In genomic region chr1:96598416-96599168, GRCh38 we compare ENCODE assay signal across 15 cellular contexts.
DNase-seq lines count a peak whose midpoint lies in the region; ATAC-seq and TF ChIP-seq lines count a peak whose summit lies in the region.
"Had no signal": no experiment of that assay in that cellular context is flagged by ENCODE, and none has a peak within 500 bp of the region (broad histone marks: within the 10 kb centered on the region; RNA-seq: fewer than 3 reads in every experiment).

No MANE protein-coding gene starts in this region.

- TF ChIP-seq CTCF in AG09309 (IDR thresholded peaks at IDR 0.05; ENCODE audit: control insufficient read depth, insufficient read depth, low read depth, low read length, missing control alignments) (no peak), PC-3 (conservative IDR thresholded peaks at IDR 0.05; ENCODE audit: low read depth, low read length) (no peak)

- CTCF ChIA-PET in PC-3 (lab: Charles Lee), result no interaction called here

- H3K27ac ChIP-seq in PC-3 (ENCODE audit: low read length), result no peak overlapping the region
- H3K27ac ChIP-seq: A549, SJSA1, thoracic aorta had no signal

- H4K20me1 ChIP-seq in PC-3 (ENCODE audit: low read length), result no peaks in the 10 kb centered on the region

- H3K9ac ChIP-seq in PC-3 (ENCODE audit: low read length), result no peak overlapping the region

- no peak overlapping the region for H2AFZ ChIP-seq in PC-3 (ENCODE audit: low read length)

- H3K9me3 ChIP-seq in PC-3 (ENCODE audit: low read length), result no peaks in the 10 kb centered on the region
- H3K9me3 ChIP-seq: A549, SJSA1, thoracic aorta had no signal

- peak; percentile 2 for DNase-seq in AG09309 (ENCODE audit: low read depth)
- DNase-seq in astrocyte of the hippocampus (ENCODE audit: low read depth, low spot score), result peak; percentile 69
- DNase-seq in globus pallidus (ENCODE audit: low spot score), result peak; percentile 92
- DNase-seq in pons (ENCODE audit: low spot score), result peak; percentile 97
- no peak for DNase-seq in PC-3
- no peak for DNase-seq in T-helper 2 cell
- DNase-seq: activated naive CD4-positive, alpha-beta T cell; cortex of kidney; natural killer cell; NCI-H2081 treated with DMSO at 0.1 percent for 48 hours had no signal

- BruUV-seq in PC-3 (replicated peaks; lab: Mats Ljungman, UMichigan), result no TSS peak

- H3K4me2 ChIP-seq in PC-3 (ENCODE audit: low read length), result no peak overlapping the region
- H3K4me2 ChIP-seq: A549 had no signal

- H3F3A ChIP-seq in PC-3 (ENCODE audit: low read length, unreplicated experiment), result no peaks in the 10 kb centered on the region

- H3K79me2 ChIP-seq in PC-3 (ENCODE audit: low read length), result no peaks in the 10 kb centered on the region

- peaks cover 2% of the 10 kb centered on the region; the same call in 1 of the 2 replicates for H3K27me3 ChIP-seq in PC-3 (ENCODE audit: low read length)
- H3K27me3 ChIP-seq: SJSA1 had no signal

- intact Hi-C loops in PC-3 (cut with micrococcal nuclease), result loop anchor here (10.0 kb wide), 1 partner anchor 364 kb away; no protein-coding TSS in a partner anchor

- H3K4me3 ChIP-seq in AG09309 (ENCODE audit: control insufficient read depth, low read depth, low read length), result no peak overlapping the region
- H3K4me3 ChIP-seq in PC-3 (ENCODE audit: low read length), result no peak overlapping the region
- H3K4me3 ChIP-seq: A549, SJSA1, thoracic aorta had no signal

- ATAC-seq in HG02571 (IDR thresholded peaks at IDR 0.05; ENCODE audit: unreplicated experiment), result no peak
- no peak for ATAC-seq in PC-3
- no peak for ATAC-seq in GM18868 (IDR thresholded peaks at IDR 0.05; ENCODE audit: unreplicated experiment)
- ATAC-seq: A549, natural killer cell had no signal

- POLR2A ChIA-PET in PC-3 (lab: Charles Lee; ENCODE audit: unreplicated experiment), result no interaction called here

- no peaks in the 10 kb centered on the region for H3K4me1 ChIP-seq in PC-3 (ENCODE audit: insufficient read depth, low read length)
- H3K4me1 ChIP-seq: A549, SJSA1 had no signal

- H3K9me2 ChIP-seq in PC-3 (replicated peaks; ENCODE audit: low read length), result no peaks in the 10 kb centered on the region

- no peaks in the 10 kb centered on the region for H3K36me3 ChIP-seq in PC-3 (ENCODE audit: low read depth, low read length)
- H3K36me3 ChIP-seq: SJSA1, thoracic aorta had no signal

Comparison
In these comparisons a context has a peak if more than half of its experiments do, and no peak if none do; other contexts are left out.
1. DNase-seq: peak in AG09309 (single experiment), astrocyte of the hippocampus (single experiment), globus pallidus (single experiment) and pons (single experiment); none in PC-3 (single experiment) and T-helper 2 cell (0 of 5).